ENCODE assay signal across 1 cellular context in genomic region chr17:4886830-4887229, GRCh38.
TF ChIP-seq lines count a peak whose summit lies in the region.

No MANE protein-coding gene starts in this region.

TF ChIP-seq in K562, 482 proteins besides CTCF, POLR2A, EP300 and RAD21:
- TF ChIP-seq POLR2G (IDR thresholded peaks at IDR 0.05; ENCODE audit: low read depth, low read length) (peak; percentile 26; the same call in 1 of the 2 replicates), AFF1 (IDR thresholded peaks at IDR 0.05; ENCODE audit: low read depth in 1 of 2, partially characterized antibody in 2 of 2) (no peak)
TF ChIP-seq in K562: peak in this region for 1.
